ENCODE assay signal across 10 cellular contexts in genomic region chr1:58857673-58858343, GRCh38.
DNase-seq lines count a peak whose midpoint lies in the region; ATAC-seq and TF ChIP-seq lines count a peak whose summit lies in the region.
"Had no signal": no experiment of that assay in that cellular context is flagged by ENCODE, and none has a peak within 500 bp of the region (broad histone marks: within the 10 kb centered on the region; RNA-seq: fewer than 3 reads in every experiment).

No MANE protein-coding gene starts in this region.

- WGBS in transverse colon (ENCODE audit: low coverage in 1 of 2), 2 donors = 71% methylated on average over 1 of the region's 1 CpG; no CpG with 5 or more reads in 1 of the 2 donors

- in situ Hi-C loops in GM13976 (cut with MboI; ENCODE audit: low sequenced_read_pairs, unreplicated experiment) = no loop called here
- in situ Hi-C loops in transverse colon (cut with MboI; ENCODE audit: low pct_ligation_motif_present in 1 of 4, low pct_unique_long_range_greater_than_20kb in 1 of 4, low sequenced_read_pairs in 3 of 4) = no loop called here

- intact Hi-C loops in transverse colon (cut with DNase I; ENCODE audit: low total_unique reads) = no loop called here

- H3K9me3 ChIP-seq in transverse colon = no peaks in the 10 kb centered on the region
- H3K9me3 ChIP-seq: prostate gland, tibial nerve had no signal

- no peak overlapping the region for H3K4me3 ChIP-seq in transverse colon
- H3K4me3 ChIP-seq: prostate gland, tibial nerve had no signal

- peaks cover 0 to 11% (median 3%) of the 10 kb centered on the region in 4 donors for H3K4me1 ChIP-seq in transverse colon
- H3K4me1 ChIP-seq: prostate gland had no signal

- no peaks in the 10 kb centered on the region for H3K27me3 ChIP-seq in transverse colon
- H3K27me3 ChIP-seq: tibial nerve had no signal

- ATAC-seq in GM19467 (IDR thresholded peaks at IDR 0.05; ENCODE audit: unreplicated experiment) = peak; percentile 70
- peak; percentile 82 for ATAC-seq in HG03280 (IDR thresholded peaks at IDR 0.05; ENCODE audit: unreplicated experiment)

- DNase-seq in GM13976 (ENCODE audit: low spot score) (peak; percentile 20), NCI-H774 (lab: John Stamatoyannopoulos, UW) (no peak), A172 (ENCODE audit: low spot score) (no peak), transverse colon (no peak)
- DNase-seq in effector CD4-positive, alpha-beta T cell = no peak

- no peak for TF ChIP-seq POLR2A in transverse colon (IDR thresholded peaks at IDR 0.05)

- H3K27ac ChIP-seq in cingulate gyrus (ENCODE audit: low read depth, low read length) (peak overlapping the region; percentile 7), transverse colon (no peak overlapping the region)
- H3K27ac ChIP-seq: tibial nerve had no signal

- TF ChIP-seq EP300 in transverse colon (IDR thresholded peaks at IDR 0.05; ENCODE audit: low read depth) = no peak

- no peaks in the 10 kb centered on the region for H3K36me3 ChIP-seq in transverse colon
- H3K36me3 ChIP-seq: prostate gland, tibial nerve had no signal

- TF ChIP-seq CTCF in GM13976 (IDR thresholded peaks at IDR 0.05; ENCODE audit: borderline replicate concordance, control extremely low read depth, extremely low read depth, insufficient read depth, missing control alignments) (no peak), transverse colon (IDR thresholded peaks at IDR 0.05) (no peak)
